Comparison of ENCODE assay signal across 22 cellular contexts in genomic region chr12:54363610-54364009, GRCh38. TPM values are rescaled to one million over a fixed set of nuclear protein-coding genes. Genes with fewer than 3 reads are reported as not detected.
DNase-seq lines count a peak whose midpoint lies in the region; ATAC-seq and TF ChIP-seq lines count a peak whose summit lies in the region.
"Had no signal": no experiment of that assay in that cellular context is flagged by ENCODE, and none has a peak within 500 bp of the region (broad histone marks: within the 10 kb centered on the region; RNA-seq: fewer than 3 reads in every experiment).

No MANE protein-coding gene starts in this region.

- intact Hi-C loops in CD4-positive, alpha-beta T cell (cut with DNase I, micrococcal nuclease) = loop anchor here in 1 of 2 experiments (10.0 kb wide), 1 partner anchor 359 kb away; the partner anchor contains the start of genes HOXC8 and HOXC9

- peaks cover 0 to 31% (median 25%) of the 10 kb centered on the region in 11 experiments; a peak in 20 of 22 replicates for H3K36me3 ChIP-seq in BLaER1 treated with 17β-estradiol and CSF1 and Interleukin-3, amounts not matched to agents 10 nM and 100 nM
- no peaks in the 10 kb centered on the region for H3K36me3 ChIP-seq in effector memory CD4-positive, alpha-beta T cell (ENCODE audit: control insufficient read depth, insufficient read depth, low read length)
- H3K36me3 ChIP-seq in MG63 = no peaks in the 10 kb centered on the region
- H3K36me3 ChIP-seq: breast epithelium, esophagus squamous epithelium, gastrocnemius medialis, stomach, transverse colon had no signal

- CTCF ChIA-PET in CD4-positive, alpha-beta T cell (lab: Charles Lee) = no interaction called here

- H3K4me3 ChIP-seq in BLaER1 treated with 17β-estradiol and CSF1 and Interleukin-3, amounts not matched to agents 10 nM and 100 nM = peak overlapping the region; percentile 35 to 99 (median 76); a peak in 19 of 20 replicates
- H3K4me3 ChIP-seq in NB4 (ENCODE audit: low read depth, low read length) = peak overlapping the region; percentile 79
- no peak overlapping the region for H3K4me3 ChIP-seq in effector memory CD4-positive, alpha-beta T cell (ENCODE audit: insufficient read depth, low read depth, low read length, poor library complexity, severe bottlenecking)
- no peak overlapping the region for H3K4me3 ChIP-seq in MG63
- H3K4me3 ChIP-seq: breast epithelium, esophagus squamous epithelium, gastrocnemius medialis, smooth muscle cell, stomach, transverse colon had no signal

- POLR2A ChIA-PET in CD4-positive, alpha-beta T cell (lab: Charles Lee) = interaction anchor here (1.1 kb wide), 1 partner anchor 39 kb away, joined by 3 read pairs; the partner anchor contains the start of gene COPZ1

- no peaks in the 10 kb centered on the region for H3K9me3 Mint-ChIP-seq in CD4-positive, alpha-beta T cell
- H3K9me3 Mint-ChIP-seq: endodermal cell had no signal

- peak overlapping the region; percentile 75 to 92 (median 87) for H3K9ac ChIP-seq in BLaER1 treated with 17β-estradiol and CSF1 and Interleukin-3, amounts not matched to agents 10 nM and 100 nM

- peak overlapping the region; percentile 56 for H3K27ac Mint-ChIP-seq in CD4-positive, alpha-beta T cell
- H3K27ac Mint-ChIP-seq: endodermal cell had no signal

- peaks cover 0 to 16% (median 0%) of the 10 kb centered on the region in 11 experiments; a peak in 8 of 22 replicates for H3K9me3 ChIP-seq in BLaER1 treated with 17β-estradiol and CSF1 and Interleukin-3, amounts not matched to agents 10 nM and 100 nM (replicated peaks in 1 of 11)
- H3K9me3 ChIP-seq in CD4-positive, alpha-beta T cell (ENCODE audit: control insufficient read depth, low read length) = no peaks in the 10 kb centered on the region
- no peaks in the 10 kb centered on the region for H3K9me3 ChIP-seq in effector memory CD4-positive, alpha-beta T cell (ENCODE audit: control insufficient read depth, low read length)
- H3K9me3 ChIP-seq in MG63 = no peaks in the 10 kb centered on the region
- H3K9me3 ChIP-seq: breast epithelium, esophagus squamous epithelium, gastrocnemius medialis, stomach, transverse colon had no signal

- no peaks in the 10 kb centered on the region for H3K36me3 Mint-ChIP-seq in CD4-positive, alpha-beta T cell (ENCODE audit: low read depth)

- H3K4me2 ChIP-seq in BLaER1 treated with 17β-estradiol and CSF1 and Interleukin-3, amounts not matched to agents 10 nM and 100 nM = peak overlapping the region; percentile 73 to 100 (median 97)
- H3K4me2 ChIP-seq: smooth muscle cell had no signal

- H3K4me3 Mint-ChIP-seq in CD4-positive, alpha-beta T cell = no peak overlapping the region
- H3K4me3 Mint-ChIP-seq: endodermal cell had no signal

- DNase-seq in CD4-positive, alpha-beta T cell = no peak
- DNase-seq in NB4 (ENCODE audit: low read depth) = peak; percentile 55
- no peak for DNase-seq in effector memory CD4-positive, alpha-beta T cell
- DNase-seq in MG63 = no peak
- no peak for DNase-seq in DMS53 treated with DMSO at 0.1 percent for 48 hours (lab: John Stamatoyannopoulos, UW; ENCODE audit: unreplicated experiment)
- DNase-seq: activated CD4-positive, alpha-beta T cell treated with anti-CD3 and anti-CD28 coated beads for 1 hour; activated effector memory CD4-positive, alpha-beta T cell treated with anti-CD3 and anti-CD28 coated beads, Interleukin-2, amount 50 U/mL, for 16 hours; DMS79; esophagus squamous epithelium; gastrocnemius medialis; GOT3; NCI-H1694 treated with DMSO at 0.1 percent for 48 hours; NCI-H69; stimulated activated CD4-positive, alpha-beta T cell treated with anti-CD3 and anti-CD28 coated beads, Interleukin-4, amount 100 ng/mL, for 24 hours; stomach; transverse colon had no signal

- H3K27ac ChIP-seq in BLaER1 treated with 17β-estradiol and CSF1 and Interleukin-3, amounts not matched to agents 10 nM and 100 nM = peak overlapping the region; percentile 74 to 96 (median 92)
- no peak overlapping the region for H3K27ac ChIP-seq in CD4-positive, alpha-beta T cell (ENCODE audit: low read depth, low read length)
- H3K27ac ChIP-seq in effector memory CD4-positive, alpha-beta T cell (ENCODE audit: insufficient read depth, low read length, poor library complexity, severe bottlenecking) = peak overlapping the region; percentile 1
- H3K27ac ChIP-seq: breast epithelium, esophagus squamous epithelium, gastrocnemius medialis, transverse colon had no signal

- H3K27me3 Mint-ChIP-seq in CD4-positive, alpha-beta T cell = no peaks in the 10 kb centered on the region

- no peak for ATAC-seq in CD4-positive, alpha-beta T cell (ENCODE audit: poor library complexity)
- no peak for ATAC-seq in GM18909 (IDR thresholded peaks at IDR 0.05; ENCODE audit: poor library complexity, unreplicated experiment)
- ATAC-seq in HG03159 (IDR thresholded peaks at IDR 0.05; ENCODE audit: unreplicated experiment) = no peak
- ATAC-seq: gastrocnemius medialis had no signal

- no peak for TF ChIP-seq POLR2A in NB4 (IDR thresholded peaks at IDR 0.05; ENCODE audit: extremely low read depth, insufficient read length)

- H3K4me1 Mint-ChIP-seq in CD4-positive, alpha-beta T cell (ENCODE audit: low read depth) = peaks cover 27% of the 10 kb centered on the region

- peaks cover 0 to 38% (median 21%) of the 10 kb centered on the region in 11 experiments; a peak in 13 of 22 replicates for H4K20me1 ChIP-seq in BLaER1 treated with 17β-estradiol and CSF1 and Interleukin-3, amounts not matched to agents 10 nM and 100 nM

- no peak for TF ChIP-seq CTCF in CD4-positive, alpha-beta T cell (IDR thresholded peaks at IDR 0.05)
- TF ChIP-seq CTCF in NB4 (IDR thresholded peaks at IDR 0.05; ENCODE audit: low read depth, low read length) = no peak

- no peaks in the 10 kb centered on the region for H3K27me3 ChIP-seq in BLaER1 treated with 17β-estradiol and CSF1 and Interleukin-3, amounts not matched to agents 10 nM and 100 nM
- no peaks in the 10 kb centered on the region for H3K27me3 ChIP-seq in CD4-positive, alpha-beta T cell (ENCODE audit: control insufficient read depth, insufficient read depth, low read length)
- no peaks in the 10 kb centered on the region for H3K27me3 ChIP-seq in effector memory CD4-positive, alpha-beta T cell (replicated peaks; ENCODE audit: control insufficient read depth, insufficient read depth, low read length, poor library complexity, severe bottlenecking)
- H3K27me3 ChIP-seq in MG63 = no peaks in the 10 kb centered on the region
- H3K27me3 ChIP-seq: breast epithelium, esophagus squamous epithelium, gastrocnemius medialis, stomach, transverse colon had no signal

- H3K4me1 ChIP-seq in BLaER1 treated with 17β-estradiol and CSF1 and Interleukin-3, amounts not matched to agents 10 nM and 100 nM = peaks cover 56 to 92% (median 80%) of the 10 kb centered on the region in 10 experiments
- H3K4me1 ChIP-seq in effector memory CD4-positive, alpha-beta T cell (ENCODE audit: control insufficient read depth, insufficient read depth, low read length, poor library complexity, severe bottlenecking) = peaks cover 22% of the 10 kb centered on the region
- H3K4me1 ChIP-seq: breast epithelium had no signal

RNA-seq across cellular contexts. Expression of gene GPR84, which starts 0.7 kb away (rescaled TPM):
- under 1 TPM; 0.27 to 0.53 TPM for total RNA-seq in CD4-positive, alpha-beta T cell
- not detected in 2 replicates for total RNA-seq in MG63 (2014; rRNA removed; shearing (Covaris generic); ENCODE audit: low replicate concordance)
- total RNA-seq: endodermal cell, stomach, transverse colon had no signal

RNA-seq across cellular contexts. Expression of gene ZNF385A, which starts 20.9 kb away (rescaled TPM):
- total RNA-seq in CD4-positive, alpha-beta T cell = 1 to 10 TPM; 3.8 to 4.7 TPM
- total RNA-seq in MG63 (2014; rRNA removed; shearing (Covaris generic); ENCODE audit: low replicate concordance) = 0.89 TPM in 1 of 2 replicates, not detected in the other

RNA-seq across cellular contexts. Expression of gene COPZ1, which starts 38.7 kb away (rescaled TPM):
- total RNA-seq in CD4-positive, alpha-beta T cell = 10 to 100 TPM; 31.2 to 33.9 TPM
- 243 and 381 TPM in 2 replicates for total RNA-seq in MG63 (2014; rRNA removed; shearing (Covaris generic); ENCODE audit: low replicate concordance)

RNA-seq across cellular contexts. Expression of gene ITGA5, which starts 55.5 kb away (rescaled TPM):
- total RNA-seq in CD4-positive, alpha-beta T cell = 100 to 1,000 TPM; 143 to 159 TPM
- 74.3 and 91.5 TPM in 2 replicates for total RNA-seq in MG63 (2014; rRNA removed; shearing (Covaris generic); ENCODE audit: low replicate concordance)

Comparison
In these comparisons a context has a peak if more than half of its experiments do, and no peak if none do; other contexts are left out.
1. H3K4me3 ChIP-seq: peak in BLaER1 treated with 17β-estradiol and CSF1 and Interleukin-3, amounts not matched to agents 10 nM and 100 nM (10 of 10) and NB4 (single experiment); none in effector memory CD4-positive, alpha-beta T cell (single experiment) and MG63 (single experiment).